ENCODE assay signal across 11 cellular contexts in genomic region chr9:33101104-33101951, GRCh38. TPM values are rescaled to one million over a fixed set of nuclear protein-coding genes. Genes with fewer than 3 reads are reported as not detected.
A peak's percentile ranks its signal among the peaks of the same experiment; 100 is the strongest.
DNase-seq lines count a peak whose midpoint lies in the region; ATAC-seq and TF ChIP-seq lines count a peak whose summit lies in the region.
"Had no signal": no experiment of that assay in that cellular context is flagged by ENCODE, and none has a peak within 500 bp of the region (broad histone marks: within the 10 kb centered on the region; RNA-seq: fewer than 3 reads in every experiment).

No MANE protein-coding gene starts in this region.

- no peak overlapping the region for H2BK20ac ChIP-seq in H9 (ENCODE audit: low read depth, low read length, poor library complexity, severe bottlenecking)

- no peak overlapping the region for H2BK15ac ChIP-seq in H9 (ENCODE audit: low read depth, low read length)

- no peaks in the 10 kb centered on the region for H3K9me3 ChIP-seq in AG04450 (ENCODE audit: control insufficient read depth, insufficient read depth, low read length)
- no peaks in the 10 kb centered on the region for H3K9me3 ChIP-seq in H9 (ENCODE audit: control insufficient read depth, low read depth, low read length)
- H3K9me3 ChIP-seq: upper lobe of left lung had no signal

- H4K91ac ChIP-seq in H9 (ENCODE audit: insufficient read length, low read depth, low read length): no peak overlapping the region

- H3K4me1 Mint-ChIP-seq in mesothelial cell of epicardium (peaks cover 22% of the 10 kb centered on the region), GM23338 (peaks cover 7% of the 10 kb centered on the region; the same call in 2 of the 3 replicates), H9 (peaks cover 6 to 9% of the 10 kb centered on the region in 2 experiments)

- H3K36me3 Mint-ChIP-seq in mesothelial cell of epicardium (no peaks in the 10 kb centered on the region), GM23338 (ENCODE audit: low read depth) (no peaks in the 10 kb centered on the region), H9 (ENCODE audit: insufficient read depth in 1 of 3, low read depth in 3 of 3) (no peaks in the 10 kb centered on the region)

- H3K27ac ChIP-seq in AG04450 (ENCODE audit: low read depth, low read length) (peak overlapping the region; percentile 3), GM23338 (ENCODE audit: low read depth) (no peak overlapping the region), H9 (ENCODE audit: insufficient read length, low read depth, low read length) (no peak overlapping the region)
- H3K27ac ChIP-seq: upper lobe of left lung had no signal

- H3K79me1 ChIP-seq in H9 (ENCODE audit: insufficient read depth, low read depth, low read length, poor library complexity, severe bottlenecking): no peaks in the 10 kb centered on the region

- no peak overlapping the region for H3K4me3 Mint-ChIP-seq in mesothelial cell of epicardium
- H3K4me3 Mint-ChIP-seq in GM23338: no peak overlapping the region
- no peak overlapping the region for H3K4me3 Mint-ChIP-seq in H9
- H3K4me3 Mint-ChIP-seq: activated CD8-positive, alpha-beta T cell treated with anti-CD3 and anti-CD28 coated beads, Interleukin-2, amount 10 ng/mL, durations not matched to agents 7 days and 5 days had no signal

- H3K4me3 ChIP-seq in AG04450 (ENCODE audit: low read depth, low read length) (no peak overlapping the region), epithelial cell of esophagus (ENCODE audit: low read length) (no peak overlapping the region), GM23338 (no peak overlapping the region)
- H3K4me3 ChIP-seq: upper lobe of left lung had no signal

- H3K27me3 ChIP-seq in AG04450 (ENCODE audit: control insufficient read depth, insufficient read depth, low read length) (no peaks in the 10 kb centered on the region), GM23338 (ENCODE audit: insufficient read depth) (no peaks in the 10 kb centered on the region), H9 (ENCODE audit: insufficient read depth, low read length) (no peaks in the 10 kb centered on the region)
- H3K27me3 ChIP-seq: upper lobe of left lung had no signal

- no peak overlapping the region for H3K14ac ChIP-seq in H9 (ENCODE audit: insufficient read depth, low read length)

- H3K18ac ChIP-seq in H9 (ENCODE audit: insufficient read length, low read depth, low read length): no peak overlapping the region

- H3K4me2 ChIP-seq in GM23338 (no peak overlapping the region), H9 (ENCODE audit: insufficient read depth, insufficient read length, low read length) (no peak overlapping the region)

- CTCF ChIA-PET in AG04450 (lab: Charles Lee): no interaction called here

- H3K23ac ChIP-seq in H9 (ENCODE audit: insufficient read length, low read depth, low read length): no peak overlapping the region

- no peak overlapping the region for H3T11ph ChIP-seq in H9 (ENCODE audit: low read length)

- no peak overlapping the region for H3K9ac ChIP-seq in H9 (ENCODE audit: extremely low read depth, insufficient read length, low read length)

- no peak overlapping the region for H2AK5ac ChIP-seq in H9 (ENCODE audit: insufficient read length, low read length)

- H3F3A ChIP-seq in GM23338 (replicated peaks; ENCODE audit: low read depth): no peaks in the 10 kb centered on the region

- H3K27me3 Mint-ChIP-seq in mesothelial cell of epicardium (ENCODE audit: low read depth) (no peaks in the 10 kb centered on the region), GM23338 (ENCODE audit: insufficient read depth, low read depth, poor library complexity) (peaks cover 5% of the 10 kb centered on the region), H9 (ENCODE audit: low read depth) (no peaks in the 10 kb centered on the region; the same call in 1 of the 2 replicates)

- H3K23me2 ChIP-seq in H9 (ENCODE audit: insufficient read length, low read depth, low read length, poor library complexity, severe bottlenecking): no peaks in the 10 kb centered on the region

- 0 out of 2 replicates have a peak, but pooled peaks cover 9% of the 10 kb centered on the region for H3K9me2 ChIP-seq in GM23338 (ENCODE audit: insufficient read depth)

- H3K79me2 ChIP-seq in GM23338 (replicated peaks; ENCODE audit: insufficient read depth) (no peaks in the 10 kb centered on the region), H9 (ENCODE audit: insufficient read depth, low read length) (no peaks in the 10 kb centered on the region)

- no peak overlapping the region for H2BK12ac ChIP-seq in H9 (ENCODE audit: insufficient read length, low read depth, low read length)

- no peaks in the 10 kb centered on the region for H4K20me1 ChIP-seq in GM23338 (replicated peaks; ENCODE audit: insufficient read depth)
- no peaks in the 10 kb centered on the region for H4K20me1 ChIP-seq in H9 (ENCODE audit: control insufficient read depth, insufficient read depth, insufficient read length)

- ATAC-seq in GM23338 (no peak), HG03175 (IDR thresholded peaks at IDR 0.05; ENCODE audit: unreplicated experiment) (no peak), GM21576 (IDR thresholded peaks at IDR 0.05; ENCODE audit: unreplicated experiment) (no peak)
- ATAC-seq: activated CD8-positive, alpha-beta T cell treated with anti-CD3 and anti-CD28 coated beads, Interleukin-2, amount 10 ng/mL, durations not matched to agents 7 days and 5 days had no signal

- no peak for DNase-seq in AG04450 (ENCODE audit: low read depth, low spot score)
- DNase-seq in NCI-H446 (lab: John Stamatoyannopoulos, UW): peak; percentile 9 to 59
- peak; percentile 78 for DNase-seq in epithelial cell of esophagus (ENCODE audit: low read depth)
- no peak for DNase-seq in mesothelial cell of epicardium (ENCODE audit: low spot score in 2 of 2, unreplicated experiment in 2 of 2)
- DNase-seq in GM23338 (ENCODE audit: low spot score): no peak
- no peak for DNase-seq in H9
- DNase-seq: activated CD8-positive, alpha-beta T cell treated with anti-CD3 and anti-CD28 coated beads, Interleukin-2, amount 10 ng/mL, durations not matched to agents 7 days and 5 days; kidney; upper lobe of left lung had no signal

- TF ChIP-seq CTCF in AG04450 (IDR thresholded peaks at IDR 0.05; ENCODE audit: low read depth, low read length) (no peak), epithelial cell of esophagus (IDR thresholded peaks at IDR 0.05; ENCODE audit: insufficient read depth, low read depth, low read length, missing control alignments) (no peak), mesothelial cell of epicardium (IDR thresholded peaks at IDR 0.05; ENCODE audit: unreplicated experiment) (no peak), GM23338 (conservative IDR thresholded peaks at IDR 0.05; ENCODE audit: low read depth in 2 of 2) (no peak), H9 (conservative IDR thresholded peaks at IDR 0.05) (no peak)

- H2AFZ ChIP-seq in GM23338 (no peak overlapping the region), H9 (ENCODE audit: low read length) (no peak overlapping the region)

- no CpG with 5 or more reads among the region's 10 CpGs for WGBS in H9 (ENCODE audit: extremely low coverage, insufficient read length, low lambda C conversion rate)

- H3K4me1 ChIP-seq in GM23338 (ENCODE audit: insufficient read depth) (no peaks in the 10 kb centered on the region; the same call in 1 of the 2 replicates), H9 (ENCODE audit: insufficient read depth, low read length) (no peaks in the 10 kb centered on the region)

- no peak overlapping the region for H2BK5ac ChIP-seq in H9 (ENCODE audit: insufficient read length, low read length)

- H3K27ac Mint-ChIP-seq in mesothelial cell of epicardium (peak overlapping the region; percentile 30), GM23338 (no peak overlapping the region), H9 (peak overlapping the region in 1 of 3 experiments; percentile 62; a peak in 1 of 7 replicates)
- H3K27ac Mint-ChIP-seq: activated CD8-positive, alpha-beta T cell treated with anti-CD3 and anti-CD28 coated beads, Interleukin-2, amount 10 ng/mL, durations not matched to agents 7 days and 5 days had no signal

- H3K56ac ChIP-seq in H9 (ENCODE audit: insufficient read length, low read depth, low read length): no peak overlapping the region

- POLR2A ChIA-PET in AG04450 (lab: Yijun Ruan, JAX): no interaction called here

- H3K9me3 Mint-ChIP-seq in mesothelial cell of epicardium (no peaks in the 10 kb centered on the region), GM23338 (no peaks in the 10 kb centered on the region), H9 (no peaks in the 10 kb centered on the region)

- H2BK120ac ChIP-seq in H9 (ENCODE audit: low read depth, low read length, poor library complexity, severe bottlenecking): no peak overlapping the region

- no peaks in the 10 kb centered on the region for H3K36me3 ChIP-seq in GM23338 (ENCODE audit: insufficient read depth)
- H3K36me3 ChIP-seq: upper lobe of left lung had no signal

- H3K4ac ChIP-seq in H9 (ENCODE audit: low read depth, low read length): no peak overlapping the region

- no peak overlapping the region for H4K5ac ChIP-seq in H9 (ENCODE audit: insufficient read length, low read depth, low read length)

- no peak overlapping the region for H4K8ac ChIP-seq in H9 (replicated peaks; ENCODE audit: insufficient read length, low read depth, low read length)

RNA-seq across cellular contexts. Expression of gene SMU1, which starts 24.9 kb away (rescaled TPM):
- polyA plus RNA-seq in AG04450 (2011; rRNA removed) (17.1 and 19.6 TPM in 2 replicates), GM23338 (2016; fragmentation: Nextera tagmentation; extraction: Ambion mirVana) (12.8 and 14.3 TPM in 2 replicates)
- 17.8 and 23.8 TPM in 2 replicates for polyA minus RNA-seq in AG04450 (2011; rRNA and poly(A)+ RNA removed)
- total RNA-seq in mesothelial cell of epicardium (24.3 to 24.5 TPM (median 24.4 TPM) in 3 replicates), H9 (2021) (26.3 and 26.9 TPM in 2 replicates)
- total RNA-seq in GM23338 (2014; rRNA removed; shearing (Covaris generic)): 23.3 and 23.8 TPM in 2 replicates

Comparison
In these comparisons a context has a peak if more than half of its experiments do, and no peak if none do; other contexts are left out.
1. DNase-seq: peak in NCI-H446 (2 of 2) and epithelial cell of esophagus (single experiment); none in AG04450 (single experiment), mesothelial cell of epicardium (0 of 2), GM23338 (single experiment) and H9 (single experiment).